11 cellular contexts compared by ENCODE assay signal in genomic region chr18:22391571-22392359, GRCh38. TPM values are rescaled to one million over a fixed set of nuclear protein-coding genes. Genes with fewer than 3 reads are reported as not detected.
A peak's percentile ranks its signal among the peaks of the same experiment; 100 is the strongest.
DNase-seq lines count a peak whose midpoint lies in the region; ATAC-seq, FAIRE-seq and TF ChIP-seq lines count a peak whose summit lies in the region.
"Had no signal": no experiment of that assay in that cellular context is flagged by ENCODE, and none has a peak within 500 bp of the region (broad histone marks: within the 10 kb centered on the region; RNA-seq: fewer than 3 reads in every experiment).

No MANE protein-coding gene starts in this region.

- H3K4me1 Mint-ChIP-seq in nephron, result no peaks in the 10 kb centered on the region
- H3K4me1 Mint-ChIP-seq: brain had no signal

- H3K36me3 Mint-ChIP-seq in nephron (ENCODE audit: low read depth), result no peaks in the 10 kb centered on the region
- H3K36me3 Mint-ChIP-seq: brain had no signal

- no peaks in the 10 kb centered on the region for H3K79me2 ChIP-seq in OCI-LY7 (ENCODE audit: insufficient read depth, low read depth, low read length)
- H3K79me2 ChIP-seq: parathyroid adenoma had no signal

- no peak for FAIRE-seq in HTR-8/SVneo (lab: Jason Lieb, UNC)

- peaks cover 16% of the 10 kb centered on the region for H3K27me3 Mint-ChIP-seq in nephron (ENCODE audit: low read depth)

- WGBS in body of pancreas, 2 donors, result 53 to 55% methylated on average over 5 of the region's 5 CpGs

- no peak overlapping the region for H3K4me3 ChIP-seq in BE2C (ENCODE audit: low read depth, low read length)
- H3K4me3 ChIP-seq in body of pancreas, result no peak overlapping the region
- H3K4me3 ChIP-seq in OCI-LY7 (ENCODE audit: low read depth, low read length, poor library complexity, severe bottlenecking), result no peak overlapping the region

- H3K4me3 Mint-ChIP-seq in nephron, result no peak overlapping the region
- H3K4me3 Mint-ChIP-seq: brain had no signal

- H3K4me1 ChIP-seq in BE2C, result no peaks in the 10 kb centered on the region; the same call in 1 of the 2 replicates
- H3K4me1 ChIP-seq in body of pancreas, result no peaks in the 10 kb centered on the region
- no peaks in the 10 kb centered on the region for H3K4me1 ChIP-seq in OCI-LY7 (ENCODE audit: insufficient read depth, low read length, poor library complexity, severe bottlenecking)
- H3K4me1 ChIP-seq: parathyroid adenoma had no signal

- H3K36me3 ChIP-seq in BE2C (no peaks in the 10 kb centered on the region), body of pancreas (replicated peaks in 1 of 2; ENCODE audit: insufficient read depth in 1 of 2, low read depth in 2 of 2) (no peaks in the 10 kb centered on the region), OCI-LY7 (ENCODE audit: insufficient read depth, low read length) (no peaks in the 10 kb centered on the region)

- POLR2A ChIA-PET in OCI-LY7 (lab: Charles Lee), result no interaction called here

- peak overlapping the region in 2 of 3 experiments; percentile 19 to 49 for H3K27ac Mint-ChIP-seq in nephron
- H3K27ac Mint-ChIP-seq: brain had no signal

- TF ChIP-seq POLR2A in body of pancreas (IDR thresholded peaks at IDR 0.05), result no peak

- intact Hi-C loops in body of pancreas (cut with DNase I), result no loop called here
- intact Hi-C loops in OCI-LY7 (cut with micrococcal nuclease; ENCODE audit: unreplicated experiment), result no loop called here

- no peak overlapping the region for H3K4me2 ChIP-seq in OCI-LY7 (ENCODE audit: low read length)

- CTCF ChIA-PET in OCI-LY7 (lab: Charles Lee; ENCODE audit: unreplicated experiment), result no interaction called here

- H3K9me2 ChIP-seq in OCI-LY7 (ENCODE audit: insufficient read depth, low read length), result no peaks in the 10 kb centered on the region

- peak; percentile 82 for DNase-seq in BE2C
- peak; percentile 46 for DNase-seq in HTR-8/SVneo (ENCODE audit: insufficient read length, low spot score)
- DNase-seq in body of pancreas, result peak in 3 of 4 donors; percentile 18 to 33 (median 22)
- DNase-seq in NCI-H510A (lab: John Stamatoyannopoulos, UW), result no peak
- DNase-seq in OCI-LY7 (ENCODE audit: low spot score), result no peak
- DNase-seq: NCI-H187 had no signal

- no peaks in the 10 kb centered on the region for H4K20me1 ChIP-seq in OCI-LY7 (ENCODE audit: insufficient read depth, low read length)

- H2AFZ ChIP-seq in OCI-LY7 (ENCODE audit: low read length), result no peak overlapping the region
- H2AFZ ChIP-seq: parathyroid adenoma had no signal

- TF ChIP-seq CTCF in BE2C (IDR thresholded peaks at IDR 0.05; ENCODE audit: low read depth, low read length) (no peak), body of pancreas (IDR thresholded peaks at IDR 0.05) (no peak), nephron (IDR thresholded peaks at IDR 0.05; ENCODE audit: unreplicated experiment in 3 of 3) (no peak), OCI-LY7 (conservative IDR thresholded peaks at IDR 0.05; ENCODE audit: low read length) (no peak)

- ATAC-seq in body of pancreas (no peak), HG03378 (IDR thresholded peaks at IDR 0.05; ENCODE audit: unreplicated experiment) (no peak), HG03159 (IDR thresholded peaks at IDR 0.05; ENCODE audit: unreplicated experiment) (no peak)

- H3K27me3 ChIP-seq in BE2C, result no peaks in the 10 kb centered on the region
- no peaks in the 10 kb centered on the region for H3K27me3 ChIP-seq in body of pancreas

- H3K9me3 ChIP-seq in BE2C, result no peaks in the 10 kb centered on the region
- H3K9me3 ChIP-seq in body of pancreas, result no peaks in the 10 kb centered on the region
- no peaks in the 10 kb centered on the region for H3K9me3 ChIP-seq in OCI-LY7 (ENCODE audit: low read length)

- BruUV-seq in OCI-LY7 (replicated peaks; lab: Mats Ljungman, UMichigan), result no TSS peak

- H3K9me3 Mint-ChIP-seq in nephron, result no peaks in the 10 kb centered on the region

- H3K27ac ChIP-seq in body of pancreas (no peak overlapping the region), OCI-LY7 (ENCODE audit: low read depth, low read length, poor library complexity, severe bottlenecking) (no peak overlapping the region)
- H3K27ac ChIP-seq: parathyroid adenoma had no signal

RNA-seq across cellular contexts. Expression of gene CTAGE1, which starts 25.9 kb away (rescaled TPM):
- polyA plus RNA-seq in BE2C (2012; ENCODE audit: insufficient read depth, insufficient read length, low read depth), result not detected
- total RNA-seq in body of pancreas (not detected), OCI-LY7 (2022) (not detected in 2 replicates)
- total RNA-seq in OCI-LY7 (2014; rRNA removed; shearing (Covaris generic)), result 0.03 TPM in 1 of 2 replicates, not detected in the other

Comparison
In these comparisons a context has a peak if more than half of its experiments do, and no peak if none do; other contexts are left out.
1. DNase-seq: peak in BE2C (single experiment), HTR-8/SVneo (single experiment) and body of pancreas (3 of 4); none in NCI-H510A (single experiment) and OCI-LY7 (single experiment).